8 cellular contexts compared by ENCODE assay signal in genomic region chr20:51400051-51400926, GRCh38.
DNase-seq lines count a peak whose midpoint lies in the region; ATAC-seq and TF ChIP-seq lines count a peak whose summit lies in the region.

No MANE protein-coding gene starts in this region.

- H3K9ac ChIP-seq in OCI-LY3 (ENCODE audit: low read length), result peak overlapping the region; percentile 67

- in situ Hi-C loops in GM13977 (cut with MboI; ENCODE audit: low pct_unique_long_range_greater_than_20kb, low sequenced_read_pairs, unreplicated experiment) (no loop called here), brain microvascular endothelial cell (cut with HindIII; ENCODE audit: low pct_ligation_motif_present, low sequenced_read_pairs) (no loop called here)

- H3K36me3 ChIP-seq in OCI-LY3 (replicated peaks; ENCODE audit: low read depth, low read length), result peaks cover 71% of the 10 kb centered on the region
- peaks cover 3% of the 10 kb centered on the region for H3K36me3 ChIP-seq in brain microvascular endothelial cell (replicated peaks)

- peak overlapping the region; percentile 65 for H3K4me2 ChIP-seq in OCI-LY3 (ENCODE audit: low read length)

- TF ChIP-seq CTCF in GM13977 (IDR thresholded peaks at IDR 0.05; ENCODE audit: extremely low read depth, insufficient read depth, missing control alignments) (no peak), OCI-LY3 (IDR thresholded peaks at IDR 0.05; ENCODE audit: low read depth, low read length) (no peak), brain microvascular endothelial cell (IDR thresholded peaks at IDR 0.05; ENCODE audit: low read depth, low read length, missing control alignments) (no peak), lower leg skin (IDR thresholded peaks at IDR 0.05) (no peak)

- no peak overlapping the region for H2AFZ ChIP-seq in OCI-LY3 (ENCODE audit: low read depth, low read length)

- no peaks in the 10 kb centered on the region for H4K20me1 ChIP-seq in OCI-LY3 (ENCODE audit: insufficient read depth, low read length)

- peak overlapping the region; percentile 99 for H3K27ac Mint-ChIP-seq in activated naive CD8-positive, alpha-beta T cell

- H3K27ac ChIP-seq in OCI-LY3 (ENCODE audit: low read length) (peak overlapping the region; percentile 88), brain microvascular endothelial cell (no peak overlapping the region)

- H3K9me3 Mint-ChIP-seq in activated naive CD8-positive, alpha-beta T cell (ENCODE audit: low read depth), result no peaks in the 10 kb centered on the region

- ATAC-seq in HG02588 (IDR thresholded peaks at IDR 0.05; ENCODE audit: unreplicated experiment), result peak; percentile 63

- intact Hi-C loops in lower leg skin (cut with DNase I; ENCODE audit: low total_unique reads), result no loop called here

- peaks cover 47% of the 10 kb centered on the region for H3K79me2 ChIP-seq in OCI-LY3 (ENCODE audit: low read length)

- peaks cover 69% of the 10 kb centered on the region for H3K4me1 ChIP-seq in OCI-LY3 (ENCODE audit: low read length)

- H3K27me3 ChIP-seq in OCI-LY3 (ENCODE audit: low read depth, low read length) (no peaks in the 10 kb centered on the region), brain microvascular endothelial cell (replicated peaks) (no peaks in the 10 kb centered on the region)

- no peaks in the 10 kb centered on the region for H3K9me3 ChIP-seq in OCI-LY3 (ENCODE audit: insufficient read depth, low read length)

- no peaks in the 10 kb centered on the region for H3K27me3 Mint-ChIP-seq in activated naive CD8-positive, alpha-beta T cell

- H3K4me3 ChIP-seq in OCI-LY3 (ENCODE audit: low read length) (peak overlapping the region; percentile 35), brain microvascular endothelial cell (ENCODE audit: low read depth, low read length) (no peak overlapping the region), lower leg skin (ENCODE audit: low read depth, poor library complexity, severe bottlenecking) (no peak overlapping the region)

- DNase-seq in GM13977 (ENCODE audit: low spot score), result peak; percentile 85
- peak; percentile 52 to 60 (median 52) for DNase-seq in stimulated activated CD4-positive, alpha-beta T cell treated with anti-CD3 and anti-CD28 coated beads, TNF-alpha, amount 100 ng/mL, for 4 hours (ENCODE audit: low read depth in 3 of 3)
- no peak for DNase-seq in brain microvascular endothelial cell
- no peak for DNase-seq in NCI-H2107 treated with DMSO at 0.1 percent for 48 hours (lab: John Stamatoyannopoulos, UW; ENCODE audit: unreplicated experiment)
- no peak for DNase-seq in lower leg skin (ENCODE audit: low spot score in 2 of 2)

- peaks cover 68% of the 10 kb centered on the region for H3K4me1 Mint-ChIP-seq in activated naive CD8-positive, alpha-beta T cell (ENCODE audit: low read depth)

- TF ChIP-seq POLR2A in lower leg skin (IDR thresholded peaks at IDR 0.05), result no peak

- WGBS in lower leg skin, 2 donors, result 87 to 92% methylated on average over 17 of the region's 17 CpGs

- peaks cover 13% of the 10 kb centered on the region for H3K36me3 Mint-ChIP-seq in activated naive CD8-positive, alpha-beta T cell

- peak overlapping the region; percentile 73 for H3K4me3 Mint-ChIP-seq in activated naive CD8-positive, alpha-beta T cell

Comparison
In these comparisons a context has a peak if more than half of its experiments do, and no peak if none do; other contexts are left out.
1. DNase-seq: peak in GM13977 (single experiment) and stimulated activated CD4-positive, alpha-beta T cell treated with anti-CD3 and anti-CD28 coated beads, TNF-alpha, amount 100 ng/mL, for 4 hours (3 of 3); none in brain microvascular endothelial cell (single experiment), NCI-H2107 treated with DMSO at 0.1 percent for 48 hours (single experiment) and lower leg skin (0 of 2).